In the genomic region with DNA sequence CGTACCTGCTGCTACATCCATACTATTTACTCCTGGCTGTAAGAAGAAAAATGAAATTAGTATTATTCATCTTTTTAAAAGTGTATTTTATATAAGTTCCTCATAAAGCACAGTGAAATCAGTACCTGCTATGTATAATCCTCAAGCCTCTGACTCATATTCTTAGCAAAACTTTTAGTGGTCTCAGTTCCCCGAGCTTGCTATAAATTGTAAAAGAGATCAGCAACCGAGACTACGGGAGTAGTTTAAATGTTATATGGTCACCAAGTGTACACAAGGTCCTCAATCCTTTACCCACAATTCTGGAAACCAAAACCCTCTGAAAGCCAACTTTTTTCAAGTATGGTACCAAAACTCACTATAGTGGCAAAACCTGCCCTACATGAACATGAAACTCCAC, we compare ENCODE assay signal across 10 cellular contexts. TPM values are rescaled to one million over a fixed set of nuclear protein-coding genes. Genes with fewer than 3 reads are reported as not detected.
DNase-seq lines count a peak whose midpoint lies in the region; ATAC-seq lines count a peak whose summit lies in the region.
"Had no signal": no experiment of that assay in that cellular context is flagged by ENCODE, and none has a peak within 500 bp of the region (broad histone marks: within the 10 kb centered on the region; RNA-seq: fewer than 3 reads in every experiment).

No MANE protein-coding gene starts in this region.

- H3K4me3 ChIP-seq in subcutaneous abdominal adipose tissue (ENCODE audit: low read depth in 1 of 5, low read length in 5 of 5) = no peak overlapping the region

- H3K9me3 ChIP-seq in subcutaneous abdominal adipose tissue (ENCODE audit: control insufficient read depth in 5 of 5, low read length in 5 of 5) = no peaks in the 10 kb centered on the region

- H3K36me3 Mint-ChIP-seq in activated T-cell treated with anti-CD3 and anti-CD28 coated beads, Interleukin-2, amount 50 U/mL, for 4 hours (ENCODE audit: insufficient read depth) = peaks cover 20% of the 10 kb centered on the region

- H3K4me3 Mint-ChIP-seq in activated T-cell treated with anti-CD3 and anti-CD28 coated beads, Interleukin-2, amount 50 U/mL, for 4 hours = no peak overlapping the region

- no peaks in the 10 kb centered on the region for H3K27me3 ChIP-seq in subcutaneous abdominal adipose tissue (ENCODE audit: control insufficient read depth in 5 of 5, insufficient read depth in 4 of 5, low read length in 5 of 5)

- H3K27ac ChIP-seq in subcutaneous abdominal adipose tissue (ENCODE audit: low read depth, low read length) = peak overlapping the region; percentile 69

- no peaks in the 10 kb centered on the region for H3K9me3 Mint-ChIP-seq in activated T-cell treated with anti-CD3 and anti-CD28 coated beads, Interleukin-2, amount 50 U/mL, for 4 hours

- H3K9ac ChIP-seq in subcutaneous abdominal adipose tissue (ENCODE audit: low read length in 5 of 5) = no peak overlapping the region

- H3K36me3 ChIP-seq in subcutaneous abdominal adipose tissue (ENCODE audit: control insufficient read depth in 5 of 5, insufficient read depth in 5 of 5, low read length in 5 of 5) = peaks cover 3 to 17% (median 6%) of the 10 kb centered on the region in 5 donors

- ATAC-seq in activated T-cell treated with anti-CD3 and anti-CD28 coated beads, Interleukin-2, amount 50 U/mL, for 4 hours = peak; percentile 59
- ATAC-seq in GM21717 (IDR thresholded peaks at IDR 0.05; ENCODE audit: unreplicated experiment) (peak; percentile 95), HG03280 (IDR thresholded peaks at IDR 0.05; ENCODE audit: unreplicated experiment) (peak; percentile 88)

- DNase-seq in activated T-cell treated with anti-CD3 and anti-CD28 coated beads, Interleukin-2, amount 50 U/mL, for 4 hours = no peak
- no peak for DNase-seq in activated T-cell treated with anti-CD3 and anti-CD28 coated beads, Interleukin-2, amount 50 U/mL, for 1 hour
- DNase-seq in NCI-H2107 treated with DMSO at 0.1 percent for 48 hours (lab: John Stamatoyannopoulos, UW; ENCODE audit: unreplicated experiment) (no peak), HCEC 1CT (no peak)
- no peak for DNase-seq in activated CD4-positive, alpha-beta T cell treated with anti-CD3 and anti-CD28 coated beads for 1 hour
- DNase-seq: ACHN; activated CD4-positive, CD25-positive, alpha-beta regulatory T cell had no signal

- peaks cover 0 to 5% (median 0%) of the 10 kb centered on the region in 5 donors for H3K4me1 ChIP-seq in subcutaneous abdominal adipose tissue (ENCODE audit: control insufficient read depth in 5 of 5, insufficient read depth in 5 of 5, low read length in 5 of 5)

- peaks cover 40% of the 10 kb centered on the region for H3K4me1 Mint-ChIP-seq in activated T-cell treated with anti-CD3 and anti-CD28 coated beads, Interleukin-2, amount 50 U/mL, for 4 hours (ENCODE audit: low read depth)

- no peaks in the 10 kb centered on the region for H3K27me3 Mint-ChIP-seq in activated T-cell treated with anti-CD3 and anti-CD28 coated beads, Interleukin-2, amount 50 U/mL, for 4 hours (ENCODE audit: low read depth)

RNA-seq across cellular contexts. Expression of a gene that starts 24.2 kb away (rescaled TPM):
- total RNA-seq in activated T-cell treated with anti-CD3 and anti-CD28 coated beads, Interleukin-2, amount 50 U/mL, for 4 hours = 100 to 1,000 TPM; 165 to 179 (median 178) TPM

RNA-seq across cellular contexts. Expression of a gene that starts 25.4 kb away (rescaled TPM):
- 10 to 100 TPM; 15.7 to 20.5 (median 17.7) TPM for total RNA-seq in activated T-cell treated with anti-CD3 and anti-CD28 coated beads, Interleukin-2, amount 50 U/mL, for 4 hours
